ENCODE assay signal across 6 cellular contexts in the genomic region with DNA sequence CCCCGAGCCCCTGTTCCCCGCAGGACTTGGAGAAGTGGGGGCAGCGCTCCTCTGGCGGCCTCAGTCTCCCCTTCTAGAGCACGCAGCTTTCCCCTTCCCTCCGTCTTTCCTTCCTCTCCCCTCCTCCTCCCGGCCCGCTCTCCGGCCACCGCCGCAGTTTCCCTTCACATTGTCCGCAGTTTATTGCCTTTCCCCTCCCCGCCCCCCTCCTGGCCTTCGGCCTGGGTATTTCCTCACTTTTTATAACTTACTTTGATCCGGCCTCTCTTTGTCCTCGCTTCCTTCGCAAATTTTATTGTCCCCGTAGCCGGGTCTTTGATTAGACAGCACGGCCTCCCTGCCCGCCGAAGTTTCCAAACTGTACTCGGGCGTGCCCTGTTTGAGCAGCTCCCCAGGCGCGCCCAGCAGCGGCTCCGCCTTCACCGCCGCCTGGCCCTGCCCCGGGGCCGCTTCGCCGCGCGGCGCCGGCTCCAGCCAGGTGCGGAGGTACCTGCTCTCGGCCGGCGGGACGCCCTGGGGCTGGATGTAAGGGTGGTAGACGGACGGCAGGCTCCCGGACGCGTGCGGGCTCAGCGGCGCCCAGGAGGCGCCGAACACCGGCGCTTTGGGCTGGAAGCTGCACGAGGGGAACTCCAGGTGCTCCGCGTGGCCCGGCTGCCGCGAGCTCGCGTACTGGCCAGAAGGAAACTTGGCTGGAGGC. TPM values are rescaled to one million over a fixed set of nuclear protein-coding genes. Genes with fewer than 3 reads are reported as not detected.
DNase-seq lines count a peak whose midpoint lies in the region; ATAC-seq, FAIRE-seq and TF ChIP-seq lines count a peak whose summit lies in the region.

No MANE protein-coding gene starts in this region.

- H3K4me2 ChIP-seq in H1 (ENCODE audit: insufficient read depth in 1 of 2, low read depth in 2 of 2, low read length in 2 of 2): peak overlapping the region; percentile 55 to 61

- H3K27ac ChIP-seq in CD4-positive, alpha-beta memory T cell (ENCODE audit: low read depth, low read length): no peak overlapping the region
- H3K27ac ChIP-seq in H1 (ENCODE audit: low read depth, low read length) (no peak overlapping the region), skeletal muscle tissue (ENCODE audit: low read depth, low read length) (no peak overlapping the region)

- H2BK120ac ChIP-seq in H1 (replicated peaks; ENCODE audit: low read depth, low read length): no peak overlapping the region

- H4K91ac ChIP-seq in H1 (replicated peaks; ENCODE audit: insufficient read length, low read length): no peak overlapping the region

- peaks cover 28% of the 10 kb centered on the region for H3K4me1 ChIP-seq in CD4-positive, alpha-beta memory T cell (ENCODE audit: insufficient read depth, low read length)
- H3K4me1 ChIP-seq in H1 (replicated peaks in 1 of 4; ENCODE audit: control insufficient read depth in 3 of 4, insufficient read depth in 4 of 4, low read length in 3 of 4) (peaks cover 0 to 11% (median 5%) of the 10 kb centered on the region in 4 experiments; a peak in 5 of 7 replicates), skeletal muscle tissue (ENCODE audit: control insufficient read depth in 3 of 3, insufficient read depth in 3 of 3, low read length in 3 of 3) (peaks cover 12 to 15% (median 13%) of the 10 kb centered on the region in 3 donors)

- peak in 3 of 5 donors; percentile 39 to 59 (median 48) for DNase-seq in CD4-positive, alpha-beta memory T cell
- DNase-seq in NCI-H748 (lab: John Stamatoyannopoulos, UW; ENCODE audit: unreplicated experiment): peak; percentile 69
- DNase-seq in H1 (ENCODE audit: low read depth in 1 of 2, low spot score in 2 of 2): peak in 1 of 2 experiments; percentile 77
- DNase-seq in NCI-H446 treated with DMSO at 0.1 percent for 48 hours (lab: John Stamatoyannopoulos, UW): no peak

- H3K14ac ChIP-seq in H1 (ENCODE audit: insufficient read length): no peak overlapping the region

- no peaks in the 10 kb centered on the region for H3K79me2 ChIP-seq in H1 (ENCODE audit: control insufficient read depth in 1 of 2, insufficient read depth in 2 of 2, low read length in 2 of 2)

- FAIRE-seq in H1 (lab: Jason Lieb, UNC): no peak

- no peaks in the 10 kb centered on the region; the same call in 1 of the 2 replicates for H3K23me2 ChIP-seq in H1 (ENCODE audit: low read depth, low read length)

- H3K9ac ChIP-seq in H1 (replicated peaks in 1 of 4; ENCODE audit: extremely low read depth in 1 of 4, low read depth in 3 of 4, low read length in 3 of 4) (no peak overlapping the region), skeletal muscle tissue (ENCODE audit: low read depth in 1 of 3, low read length in 3 of 3) (peak overlapping the region in 1 of 3 donors; percentile 42)

- peaks cover 0 to 1% (median 0%) of the 10 kb centered on the region in 8 donors for H3K9me3 Mint-ChIP-seq in CD4-positive, alpha-beta memory T cell

- peaks cover 69 to 80% of the 10 kb centered on the region in 2 donors for H3K27me3 Mint-ChIP-seq in CD4-positive, alpha-beta memory T cell

- no peaks in the 10 kb centered on the region for H3K79me1 ChIP-seq in H1 (ENCODE audit: low read depth, low read length)

- H3K4me3 Mint-ChIP-seq in CD4-positive, alpha-beta memory T cell: peak overlapping the region; percentile 69 to 89 (median 84)

- CTCF ChIA-PET in CD4-positive, alpha-beta memory T cell (lab: Charles Lee; ENCODE audit: partially characterized antibody): interaction anchor here (1.8 to 5.0 kb wide), 2 partner anchors 10 to 11 kb away, joined by 6 to 31 read pairs; no protein-coding TSS in a partner anchor
- CTCF ChIA-PET in H1 (lab: Charles Lee; ENCODE audit: partially characterized antibody): interaction anchor here (0.7 to 4.6 kb wide), 15 partner anchors 9 to 1332 kb away, joined by 3 to 30 read pairs (median 3); partner anchors contain the start of genes HOXB5 and HOXB8

- H3K4me3 ChIP-seq in CD4-positive, alpha-beta memory T cell (ENCODE audit: low read length in 2 of 2): peak overlapping the region in 1 of 2 donors; percentile 44
- H3K4me3 ChIP-seq in H1 (ENCODE audit: extremely low read depth in 1 of 4, insufficient read depth in 2 of 4, low read depth in 3 of 4, low read length in 4 of 4): peak overlapping the region in 2 of 4 experiments; percentile 19 to 52; a peak in 5 of 8 replicates
- H3K4me3 ChIP-seq in skeletal muscle tissue (ENCODE audit: low read length in 3 of 3): peak overlapping the region; percentile 43 to 57 (median 49)

- H3K4me1 Mint-ChIP-seq in CD4-positive, alpha-beta memory T cell: peaks cover 8 to 35% (median 8%) of the 10 kb centered on the region in 4 donors

- no peak overlapping the region for H2AFZ ChIP-seq in H1 (ENCODE audit: low read length)

- WGBS in H1 (ENCODE audit: extremely low coverage in 1 of 2, insufficient coverage in 1 of 2, insufficient read length in 1 of 2, insufficient replicate concordance in 2 of 2, low coverage in 1 of 2, low lambda C conversion rate in 2 of 2, missing lambda C conversion rate in 1 of 2), 2 experiments: 4% methylated on average over 48 of the region's 63 CpGs; no CpG with 5 or more reads in 1 of the 2 experiments

- no peak overlapping the region for H2BK5ac ChIP-seq in H1 (ENCODE audit: low read depth, low read length)

- H3K36me3 Mint-ChIP-seq in CD4-positive, alpha-beta memory T cell: no peaks in the 10 kb centered on the region

- H2BK20ac ChIP-seq in H1 (ENCODE audit: low read length): no peak overlapping the region

- TF ChIP-seq RAD21 in H1 (IDR thresholded peaks at IDR 0.05 in 1 of 2, conservative IDR thresholded peaks at IDR 0.05 in 1 of 2; ENCODE audit: low read depth in 2 of 2, low read length in 2 of 2): no peak

- intact Hi-C loops in CD4-positive, alpha-beta memory T cell (cut with micrococcal nuclease): loop anchor here (2.0 kb wide), 1 partner anchor 15 kb away; the partner anchor contains the start of gene HOXB7

- H3K27ac Mint-ChIP-seq in CD4-positive, alpha-beta memory T cell: peak overlapping the region in 2 of 7 donors; percentile 18 to 62

- H2BK12ac ChIP-seq in H1 (ENCODE audit: low read depth, low read length): 0 out of 2 replicates have a peak overlapping the region, but pooled peaks have one; percentile 60

- H3K9me3 ChIP-seq in CD4-positive, alpha-beta memory T cell (ENCODE audit: control insufficient read depth in 1 of 2, low read length in 2 of 2): no peaks in the 10 kb centered on the region
- no peaks in the 10 kb centered on the region for H3K9me3 ChIP-seq in H1 (ENCODE audit: insufficient read depth in 2 of 2, low read depth in 1 of 2, low read length in 1 of 2)
- no peaks in the 10 kb centered on the region for H3K9me3 ChIP-seq in skeletal muscle tissue (ENCODE audit: control insufficient read depth in 3 of 3, low read length in 3 of 3)

- H2BK15ac ChIP-seq in H1 (ENCODE audit: low read length): 0 out of 2 replicates have a peak overlapping the region, but pooled peaks have one; percentile 61

- peaks cover 70% of the 10 kb centered on the region for H3K27me3 ChIP-seq in CD4-positive, alpha-beta memory T cell (ENCODE audit: insufficient read depth, low read length)
- H3K27me3 ChIP-seq in H1 (replicated peaks in 1 of 4; ENCODE audit: control insufficient read depth in 3 of 4, extremely low read depth in 1 of 4, insufficient read depth in 3 of 4, low read length in 3 of 4) (peaks cover 98 to 100% (median 100%) of the 10 kb centered on the region in 4 experiments), skeletal muscle tissue (ENCODE audit: control insufficient read depth in 3 of 3, insufficient read depth in 3 of 3, low read length in 3 of 3) (peaks cover 95 to 98% (median 96%) of the 10 kb centered on the region in 3 donors)

- no peak overlapping the region for H3K4ac ChIP-seq in H1 (replicated peaks; ENCODE audit: insufficient read length, low read depth, low read length)

- no peak for TF ChIP-seq CTCF in H1 (IDR thresholded peaks at IDR 0.05; ENCODE audit: control extremely low read depth in 1 of 3, insufficient read depth in 1 of 3, low read depth in 1 of 3, low read length in 3 of 3)

- no peak overlapping the region for H2AK5ac ChIP-seq in H1 (ENCODE audit: low read depth, low read length)

- peak overlapping the region; percentile 32; the same call in 1 of the 2 replicates for H3K18ac ChIP-seq in H1 (ENCODE audit: extremely low read depth, low read length)

- H4K8ac ChIP-seq in H1 (ENCODE audit: extremely low read depth, insufficient read depth, low read length): peak overlapping the region; percentile 41; the same call in 1 of the 2 replicates

- no peak for TF ChIP-seq POLR2A in H1 (IDR thresholded peaks at IDR 0.05; ENCODE audit: control extremely low read depth in 1 of 2, low read depth in 2 of 2, low read length in 2 of 2)

- POLR2A ChIA-PET in CD4-positive, alpha-beta memory T cell (lab: Charles Lee; ENCODE audit: partially characterized antibody): interaction anchor here (0.5 to 1.4 kb wide), 8 partner anchors 11 to 378 kb away, joined by 3 to 6 read pairs (median 3); partner anchors contain the start of gene HOXB5
- POLR2A ChIA-PET in H1 (lab: Charles Lee; ENCODE audit: partially characterized antibody): interaction anchor here (1.1 to 1.6 kb wide), 3 partner anchors 9 to 19 kb away, joined by 3 to 4 read pairs (median 3); no protein-coding TSS in a partner anchor

- ATAC-seq in GM18519 (IDR thresholded peaks at IDR 0.05; ENCODE audit: low FRiP score, unreplicated experiment): no peak

- peaks cover 37 to 52% of the 10 kb centered on the region in 2 experiments for H4K20me1 ChIP-seq in H1 (replicated peaks in 1 of 2; ENCODE audit: control insufficient read depth in 1 of 2, insufficient read depth in 2 of 2, low read length in 2 of 2)

- no peak overlapping the region for H3K23ac ChIP-seq in H1 (ENCODE audit: insufficient read length)

- H3K36me3 ChIP-seq in CD4-positive, alpha-beta memory T cell (ENCODE audit: insufficient read depth, low read length): no peaks in the 10 kb centered on the region
- H3K36me3 ChIP-seq in H1 (ENCODE audit: control insufficient read depth in 2 of 4, insufficient read depth in 4 of 4, low read length in 3 of 4) (peaks cover 0 to 13% (median 0%) of the 10 kb centered on the region in 4 experiments; a peak in 1 of 8 replicates), skeletal muscle tissue (ENCODE audit: control insufficient read depth in 3 of 3, insufficient read depth in 3 of 3, low read length in 3 of 3) (no peaks in the 10 kb centered on the region)

- TF ChIP-seq EP300 in H1 (IDR thresholded peaks at IDR 0.05; ENCODE audit: borderline replicate concordance in 1 of 2, low read depth in 2 of 2, low read length in 2 of 2): no peak

- no peak overlapping the region for H4K5ac ChIP-seq in H1 (ENCODE audit: insufficient read length, low read depth, low read length)

- H3K56ac ChIP-seq in H1 (replicated peaks; ENCODE audit: insufficient read length, low read depth, low read length): no peak overlapping the region

RNA-seq across cellular contexts. Expression of gene HOXB9, which starts 0.5 kb away (rescaled TPM):
- not detected for total RNA-seq in CD4-positive, alpha-beta memory T cell
- polyA plus RNA-seq in CD4-positive, alpha-beta memory T cell: not detected
- not detected in 2 replicates for total RNA-seq in H1 (2021; fragmentation: NEBNext Ultra II Directional; extraction: Animal tissue kit (Norgen Biotek cat#: 25700))
- not detected in 2 replicates for polyA plus RNA-seq in H1 (2011; rRNA removed)
- polyA plus RNA-seq in H1 (2011; cell fraction: cytosol; rRNA removed): not detected
- not detected for polyA plus RNA-seq in H1 (2011; cell fraction: nucleus; rRNA removed)
- 0.15 to 0.17 TPM in 2 of 4 replicates, not detected in the others for polyA plus RNA-seq in H1 (2012, experiment 1 of 2)
- polyA plus RNA-seq in H1 (2012, experiment 2 of 2): 0.17 TPM
- polyA plus RNA-seq in H1 (2013, experiment 1 of 2): 0.02 TPM
- polyA plus RNA-seq in H1 (2013, experiment 2 of 2): not detected
- polyA minus RNA-seq in H1 (2011; rRNA and poly(A)+ RNA removed): not detected in 2 replicates
- polyA minus RNA-seq in H1 (2011; cell fraction: cytosol; rRNA and poly(A)+ RNA removed): not detected
- polyA minus RNA-seq in H1 (2011; cell fraction: nucleus; rRNA and poly(A)+ RNA removed): not detected
- total RNA-seq in skeletal muscle tissue: not detected

RNA-seq across cellular contexts. Expression of gene HOXB8, which starts 10.6 kb away (rescaled TPM):
- not detected for total RNA-seq in CD4-positive, alpha-beta memory T cell
- polyA plus RNA-seq in CD4-positive, alpha-beta memory T cell: not detected
- total RNA-seq in H1 (2021; fragmentation: NEBNext Ultra II Directional; extraction: Animal tissue kit (Norgen Biotek cat#: 25700)): not detected in 2 replicates
- polyA plus RNA-seq in H1 (2011; rRNA removed): not detected in 2 replicates
- not detected for polyA plus RNA-seq in H1 (2011; cell fraction: cytosol; rRNA removed)
- not detected for polyA plus RNA-seq in H1 (2011; cell fraction: nucleus; rRNA removed)
- not detected in 4 replicates for polyA plus RNA-seq in H1 (2012, experiment 1 of 2)
- 0.09 TPM for polyA plus RNA-seq in H1 (2012, experiment 2 of 2)
- not detected for polyA plus RNA-seq in H1 (2013, experiment 1 of 2)
- not detected for polyA plus RNA-seq in H1 (2013, experiment 2 of 2)
- polyA minus RNA-seq in H1 (2011; rRNA and poly(A)+ RNA removed): not detected in 2 replicates
- polyA minus RNA-seq in H1 (2011; cell fraction: cytosol; rRNA and poly(A)+ RNA removed): not detected
- not detected for polyA minus RNA-seq in H1 (2011; cell fraction: nucleus; rRNA and poly(A)+ RNA removed)
- not detected for total RNA-seq in skeletal muscle tissue

RNA-seq across cellular contexts. Expression of gene HOXB7, which starts 14.8 kb away (rescaled TPM):
- under 1 TPM in 1 of 2 experiments, not detected in 1; 0.25 TPM for total RNA-seq in CD4-positive, alpha-beta memory T cell
- 1 to 10 TPM in 1 of 2 donors, under 1 TPM in 1; 0.23 to 1.3 TPM for polyA plus RNA-seq in CD4-positive, alpha-beta memory T cell
- total RNA-seq in H1 (2021; fragmentation: NEBNext Ultra II Directional; extraction: Animal tissue kit (Norgen Biotek cat#: 25700)): not detected in 2 replicates
- polyA plus RNA-seq in H1 (2011; rRNA removed): not detected in 2 replicates
- not detected for polyA plus RNA-seq in H1 (2011; cell fraction: cytosol; rRNA removed)
- polyA plus RNA-seq in H1 (2011; cell fraction: nucleus; rRNA removed): not detected
- not detected in 4 replicates for polyA plus RNA-seq in H1 (2012, experiment 1 of 2)
- not detected for polyA plus RNA-seq in H1 (2012, experiment 2 of 2)
- polyA plus RNA-seq in H1 (2013, experiment 1 of 2): not detected
- polyA plus RNA-seq in H1 (2013, experiment 2 of 2): not detected
- polyA minus RNA-seq in H1 (2011; rRNA and poly(A)+ RNA removed): not detected in 2 replicates
- not detected for polyA minus RNA-seq in H1 (2011; cell fraction: cytosol; rRNA and poly(A)+ RNA removed)
- polyA minus RNA-seq in H1 (2011; cell fraction: nucleus; rRNA and poly(A)+ RNA removed): not detected
- 1.0 TPM for total RNA-seq in skeletal muscle tissue

RNA-seq across cellular contexts. Expression of gene HOXB6, which starts 20.9 kb away (rescaled TPM):
- total RNA-seq in CD4-positive, alpha-beta memory T cell: under 1 TPM in 1 of 2 experiments, not detected in 1; 0.38 TPM
- not detected for polyA plus RNA-seq in CD4-positive, alpha-beta memory T cell
- not detected in 2 replicates for total RNA-seq in H1 (2021; fragmentation: NEBNext Ultra II Directional; extraction: Animal tissue kit (Norgen Biotek cat#: 25700))
- not detected in 2 replicates for polyA plus RNA-seq in H1 (2011; rRNA removed)
- not detected for polyA plus RNA-seq in H1 (2011; cell fraction: cytosol; rRNA removed)
- not detected for polyA plus RNA-seq in H1 (2011; cell fraction: nucleus; rRNA removed)
- polyA plus RNA-seq in H1 (2012, experiment 1 of 2): 0.09 to 0.17 TPM in 2 of 4 replicates, not detected in the others
- polyA plus RNA-seq in H1 (2012, experiment 2 of 2): not detected
- polyA plus RNA-seq in H1 (2013, experiment 1 of 2): not detected
- not detected for polyA plus RNA-seq in H1 (2013, experiment 2 of 2)
- not detected in 2 replicates for polyA minus RNA-seq in H1 (2011; rRNA and poly(A)+ RNA removed)
- not detected for polyA minus RNA-seq in H1 (2011; cell fraction: cytosol; rRNA and poly(A)+ RNA removed)
- not detected for polyA minus RNA-seq in H1 (2011; cell fraction: nucleus; rRNA and poly(A)+ RNA removed)
- total RNA-seq in skeletal muscle tissue: not detected

RNA-seq across cellular contexts. Expression of gene HOXB5, which starts 32.1 kb away (rescaled TPM):
- total RNA-seq in CD4-positive, alpha-beta memory T cell: not detected
- polyA plus RNA-seq in CD4-positive, alpha-beta memory T cell: not detected
- not detected in 2 replicates for total RNA-seq in H1 (2021; fragmentation: NEBNext Ultra II Directional; extraction: Animal tissue kit (Norgen Biotek cat#: 25700))
- polyA plus RNA-seq in H1 (2011; rRNA removed): not detected in 2 replicates
- not detected for polyA plus RNA-seq in H1 (2011; cell fraction: cytosol; rRNA removed)
- not detected for polyA plus RNA-seq in H1 (2011; cell fraction: nucleus; rRNA removed)
- not detected in 4 replicates for polyA plus RNA-seq in H1 (2012, experiment 1 of 2)
- not detected for polyA plus RNA-seq in H1 (2012, experiment 2 of 2)
- not detected for polyA plus RNA-seq in H1 (2013, experiment 1 of 2)
- polyA plus RNA-seq in H1 (2013, experiment 2 of 2): not detected
- 0.07 TPM in 1 of 2 replicates, not detected in the other for polyA minus RNA-seq in H1 (2011; rRNA and poly(A)+ RNA removed)
- polyA minus RNA-seq in H1 (2011; cell fraction: cytosol; rRNA and poly(A)+ RNA removed): not detected
- not detected for polyA minus RNA-seq in H1 (2011; cell fraction: nucleus; rRNA and poly(A)+ RNA removed)
- total RNA-seq in skeletal muscle tissue: not detected
